ENCODE assay signal across 1 cellular context in genomic region chrX:154516655-154517100, GRCh38.
TF ChIP-seq lines count a peak whose summit lies in the region.

No MANE protein-coding gene starts in this region.

TF ChIP-seq in HCT116, 20 proteins besides CTCF, POLR2A, EP300 and RAD21 (continued from another document):
- TF ChIP-seq REST (IDR thresholded peaks at IDR 0.05; ENCODE audit: low read depth) (no peak), FOSL1 (IDR thresholded peaks at IDR 0.05; ENCODE audit: low read depth) (no peak), JUND (IDR thresholded peaks at IDR 0.05) (no peak), EZH2 (IDR thresholded peaks at IDR 0.05) (no peak), MAX (IDR thresholded peaks at IDR 0.05) (no peak), SRF (IDR thresholded peaks at IDR 0.05; ENCODE audit: low read depth) (no peak), CEBPB (IDR thresholded peaks at IDR 0.05; ENCODE audit: low read depth) (no peak), ZFX (IDR thresholded peaks at IDR 0.05) (no peak), YY1 (IDR thresholded peaks at IDR 0.05; ENCODE audit: extremely low read depth, insufficient replicate concordance, low read depth, low read length) (no peak), EGR1 (IDR thresholded peaks at IDR 0.05; ENCODE audit: low read depth) (no peak), CBX3 (IDR thresholded peaks at IDR 0.05; ENCODE audit: low read depth) (no peak), EZH2phosphoT487 (IDR thresholded peaks at IDR 0.05; ENCODE audit: borderline replicate concordance) (no peak), POLR2AphosphoS5 (IDR thresholded peaks at IDR 0.05; ENCODE audit: low read depth, low read length) (no peak), ZBTB33 (IDR thresholded peaks at IDR 0.05; ENCODE audit: extremely low read depth, insufficient replicate concordance, low read length) (no peak)
